1 cellular context compared by ENCODE assay signal in the genomic region with DNA sequence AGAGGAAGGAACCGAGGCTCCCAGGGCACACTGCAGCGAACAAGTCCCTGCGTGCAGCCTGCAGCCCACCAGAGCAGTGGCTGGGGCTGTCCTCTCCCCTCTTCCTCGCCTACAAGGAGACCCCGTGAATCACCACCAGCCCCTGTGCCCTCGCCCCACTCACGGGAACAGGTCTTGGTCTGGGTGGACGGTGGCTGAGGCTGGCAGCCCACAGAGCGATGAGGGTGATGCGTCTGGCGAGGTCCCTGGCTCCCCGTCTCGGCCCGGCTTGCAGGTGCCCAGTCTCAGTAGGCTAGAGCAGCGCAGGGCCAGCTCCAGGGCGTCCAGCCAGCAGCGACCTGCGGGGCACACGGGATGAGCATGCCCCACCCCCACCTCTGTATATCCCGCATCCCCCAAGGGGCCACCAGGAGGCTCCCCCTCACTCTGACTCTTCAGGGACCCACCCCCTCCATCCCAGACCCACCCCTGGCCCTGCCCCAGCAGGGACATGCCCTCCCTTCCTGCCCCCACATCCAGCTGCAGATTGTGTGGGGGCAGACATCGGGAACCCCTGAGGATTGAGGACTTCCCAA.
TF ChIP-seq lines count a peak whose summit lies in the region.

No MANE protein-coding gene starts in this region.

TF ChIP-seq in H1, 55 proteins besides CTCF, POLR2A, EP300 and RAD21:
- TF ChIP-seq SAP30 (IDR thresholded peaks at IDR 0.05; ENCODE audit: insufficient read depth, insufficient replicate concordance, low read length) (no peak), SP4 (IDR thresholded peaks at IDR 0.05; ENCODE audit: low read length) (no peak), CHD1 (IDR thresholded peaks at IDR 0.05; ENCODE audit: low read depth, low read length) (no peak)
